Comparison of ENCODE assay signal across 8 cellular contexts in genomic region chr15:54566654-54567053, GRCh38.
"Had no signal": no experiment of that assay in that cellular context is flagged by ENCODE, and none has a peak within 500 bp of the region (broad histone marks: within the 10 kb centered on the region; RNA-seq: fewer than 3 reads in every experiment).

No MANE protein-coding gene starts in this region.

- FAIRE-seq: H1, H54, HTR-8/SVneo, K562 had no signal

- H3K4me3 ChIP-seq: GM23338, K562 had no signal

- H3K4me2 ChIP-seq: GM23338 had no signal

- H2AFZ ChIP-seq: GM23338 had no signal

- DNase-seq: H9, HCEC 1CT, IMR-90 had no signal

- ATAC-seq: GM23338, K562 had no signal
